ENCODE assay signal across 29 cellular contexts in genomic region chr7:121343302-121343701, GRCh38. TPM values are rescaled to one million over a fixed set of nuclear protein-coding genes. Genes with fewer than 3 reads are reported as not detected.
"Had no signal": no experiment of that assay in that cellular context is flagged by ENCODE, and none has a peak within 500 bp of the region (broad histone marks: within the 10 kb centered on the region; RNA-seq: fewer than 3 reads in every experiment).

No MANE protein-coding gene starts in this region.

- H3K4me1 Mint-ChIP-seq: nephron had no signal

- H3K4me1 ChIP-seq: ascending aorta, esophagus squamous epithelium, heart right ventricle, pancreas, tibial nerve had no signal

- H3K9me3 Mint-ChIP-seq: activated naive CD4-positive, alpha-beta T cell treated with anti-CD3 and anti-CD28 coated beads, Interleukin-2, amount 50 U/mL, for 72 hours; effector memory CD8-positive, alpha-beta T cell; memory B cell; nephron; stimulated activated naive CD8-positive, alpha-beta T cell treated with anti-CD3 and anti-CD28 coated beads, Interleukin-15, Interleukin-2, amounts not matched to agents 100 ng/mL and 50 ng/mL, for 24 hours had no signal

- H3K27me3 Mint-ChIP-seq: effector memory CD8-positive, alpha-beta T cell; memory B cell; stimulated activated naive CD8-positive, alpha-beta T cell treated with anti-CD3 and anti-CD28 coated beads, Interleukin-15, Interleukin-2, amounts not matched to agents 100 ng/mL and 50 ng/mL, for 24 hours had no signal

- ATAC-seq: activated CD8-positive, alpha-beta T cell treated with anti-CD3 and anti-CD28 coated beads, Interleukin-2, amount 10 ng/mL, durations not matched to agents 7 days and 5 days; activated naive CD4-positive, alpha-beta T cell treated with anti-CD3 and anti-CD28 coated beads, Interleukin-2, amount 50 U/mL, for 72 hours; effector memory CD8-positive, alpha-beta T cell; heart right ventricle; pancreas; right cardiac atrium had no signal

- DNase-seq: activated CD4-positive, alpha-beta T cell treated with anti-CD3 and anti-CD28 coated beads, Interleukin-2, amount 50 U/mL, for 1 hour; activated CD4-positive, CD25-positive, alpha-beta regulatory T cell treated with anti-CD3 and anti-CD28 coated beads, Interleukin-2, amount 50 U/mL, for 72 hours; activated CD8-positive, alpha-beta T cell treated with anti-CD3 and anti-CD28 coated beads, Interleukin-2, amount 10 ng/mL, durations not matched to agents 7 days and 5 days; activated T-cell treated with anti-CD3 and anti-CD28 coated beads, Interleukin-2, amount 50 U/mL, for 1 hour; brain microvascular endothelial cell; central memory CD4-positive, alpha-beta T cell; effector memory CD8-positive, alpha-beta T cell; esophagus squamous epithelium; heart right ventricle; kidney; pancreas; psoas muscle; right cardiac atrium; stimulated activated CD4-positive, alpha-beta T cell treated with anti-CD3 and anti-CD28 coated beads, Interleukin-1b, Interleukin-23, amount 100 ng/mL, for 48 hours; T-helper 2 cell; WERI-Rb-1 had no signal

- H3K4me3 ChIP-seq: ascending aorta, esophagus squamous epithelium, heart right ventricle, pancreas, psoas muscle, skin epidermis, tibial nerve had no signal

- H3K27me3 ChIP-seq: ascending aorta, brain microvascular endothelial cell, esophagus squamous epithelium, heart right ventricle, neutrophil, tibial nerve had no signal

- H3K4me3 Mint-ChIP-seq: activated CD8-positive, alpha-beta T cell treated with anti-CD3 and anti-CD28 coated beads, Interleukin-2, amount 10 ng/mL, durations not matched to agents 7 days and 5 days; effector memory CD8-positive, alpha-beta T cell; memory B cell; nephron; stimulated activated naive CD8-positive, alpha-beta T cell treated with anti-CD3 and anti-CD28 coated beads, Interleukin-15, Interleukin-2, amounts not matched to agents 100 ng/mL and 50 ng/mL, for 24 hours had no signal

- FAIRE-seq: colon, pancreas had no signal

- H3K27ac Mint-ChIP-seq: activated CD8-positive, alpha-beta T cell treated with anti-CD3 and anti-CD28 coated beads, Interleukin-2, amount 10 ng/mL, durations not matched to agents 7 days and 5 days; activated naive CD4-positive, alpha-beta T cell treated with anti-CD3 and anti-CD28 coated beads, Interleukin-2, amount 50 U/mL, for 72 hours; effector memory CD8-positive, alpha-beta T cell; nephron; stimulated activated naive CD8-positive, alpha-beta T cell treated with anti-CD3 and anti-CD28 coated beads, Interleukin-15, Interleukin-2, amounts not matched to agents 100 ng/mL and 50 ng/mL, for 24 hours had no signal

- H3K36me3 ChIP-seq: ascending aorta, neutrophil, pancreas, WERI-Rb-1 had no signal

- H3K9me3 ChIP-seq: ascending aorta, esophagus squamous epithelium, heart right ventricle, neutrophil, pancreas, psoas muscle, tibial nerve had no signal

- H3K27ac ChIP-seq: ascending aorta, brain microvascular endothelial cell, esophagus squamous epithelium, heart right ventricle, neutrophil, pancreas, psoas muscle, skin epidermis, tibial nerve, WERI-Rb-1 had no signal

RNA-seq across cellular contexts. Expression of gene WNT16, which starts 14.5 kb away (rescaled TPM):
- total RNA-seq: activated CD8-positive, alpha-beta T cell treated with anti-CD3 and anti-CD28 coated beads, Interleukin-2, amount 10 ng/mL, durations not matched to agents 7 days and 5 days; activated naive CD4-positive, alpha-beta T cell treated with anti-CD3 and anti-CD28 coated beads, Interleukin-2, amount 50 U/mL, for 72 hours; ascending aorta; dermis microvascular lymphatic vessel endothelial cell; endothelial cell of umbilical vein; heart right ventricle; kidney; right cardiac atrium had no signal
- polyA plus RNA-seq: adipose tissue, endothelial cell of umbilical vein, heart right ventricle, psoas muscle, right cardiac atrium, urinary bladder had no signal
